Comparison of ENCODE assay signal across 33 cellular contexts in the genomic region with DNA sequence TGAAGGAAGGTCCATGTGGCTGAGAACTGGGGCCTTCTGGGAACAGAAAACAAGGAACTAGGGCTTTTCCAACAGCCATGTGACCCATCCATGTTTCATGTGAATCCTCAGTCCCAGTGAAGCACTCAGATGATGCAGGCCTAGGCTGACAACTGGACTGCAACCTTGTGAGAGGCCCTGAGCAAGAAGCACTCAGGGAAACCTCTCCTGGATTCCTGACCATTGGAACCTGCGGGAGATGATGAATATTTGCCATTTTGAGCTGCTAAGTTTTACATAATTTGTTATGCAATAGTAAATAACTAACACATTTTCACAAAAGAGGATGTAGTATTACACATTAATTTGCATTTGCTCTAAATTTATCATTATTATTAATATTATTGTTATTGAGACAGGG. TPM values are rescaled to one million over a fixed set of nuclear protein-coding genes. Genes with fewer than 3 reads are reported as not detected.
"Had no signal": no experiment of that assay in that cellular context is flagged by ENCODE, and none has a peak within 500 bp of the region (broad histone marks: within the 10 kb centered on the region; RNA-seq: fewer than 3 reads in every experiment).

No MANE protein-coding gene starts in this region.

- H3K4me3 ChIP-seq: adrenal gland, MG63, SJCRH30, SK-N-MC had no signal

- H3K36me3 ChIP-seq: adrenal gland, MG63, SJCRH30 had no signal

- H3K9me3 ChIP-seq: adrenal gland, MG63, SJCRH30 had no signal

- DNase-seq: activated CD4-positive, alpha-beta T cell treated with anti-CD3 and anti-CD28 coated beads, Interleukin-2, amount 10 ng/mL, durations not matched to agents 24 days and 14 days; activated CD4-positive, alpha-beta T cell treated with anti-CD3 and anti-CD28 coated beads, Interleukin-2, amount 50 U/mL, for 4 hours; activated CD8-positive, alpha-beta memory T cell treated with anti-CD3 and anti-CD28 coated beads, Interleukin-2, amount 50 U/mL, for 4 hours; activated CD8-positive, alpha-beta T cell treated with anti-CD3 and anti-CD28 coated beads, Interleukin-2, amount 10 ng/mL, durations not matched to agents 7 days and 5 days; activated gamma-delta T cell treated with Interleukin-2 at 50 U/mL for 16 hours; activated naive CD4-positive, alpha-beta T cell treated with anti-CD3 and anti-CD28 coated beads for 36 hours; activated T-cell treated with anti-CD3 and anti-CD28 coated beads for 4 hours; activated T-cell treated with anti-CD3 and anti-CD28 coated beads, Interleukin-2, amount 50 U/mL, for 4 hours; adrenal gland; central memory CD4-positive, alpha-beta T cell; Kasumi-1; KG1; MG63; MV-4-11; NCI-H1092; NCI-H1436 treated with DMSO at 0.1 percent for 48 hours; NCI-H1694 treated with DMSO at 0.1 percent for 48 hours; NCI-H2029; NCI-H2107; NCI-H2171; NCI-H510A; NCI-H526; NCI-H748 treated with DMSO at 0.1 percent for 48 hours; NK-92 treated with Interleukin-12 subunit alpha and Interleukin-12 subunit beta, amount 100 ng/mL, for 24 hours; PC-3; SHP77; SJCRH30; T1000 had no signal

- ATAC-seq: activated CD8-positive, alpha-beta T cell treated with anti-CD3 and anti-CD28 coated beads, Interleukin-2, amount 10 ng/mL, durations not matched to agents 7 days and 5 days; activated naive CD4-positive, alpha-beta T cell treated with anti-CD3 and anti-CD28 coated beads, Interleukin-2, amount 50 U/mL, for 72 hours; activated T-cell treated with anti-CD3 and anti-CD28 coated beads, Interleukin-2, amount 50 U/mL, for 4 hours; PC-3 had no signal

- H3K4me1 ChIP-seq: SJCRH30 had no signal

- FAIRE-seq: astrocyte, RCC 7860 had no signal

- H3K27ac ChIP-seq: adrenal gland, SJCRH30, SK-N-MC had no signal

- H3K27me3 ChIP-seq: adrenal gland, MG63, SJCRH30 had no signal

RNA-seq across cellular contexts. Expression of a gene that starts 38.4 kb away (rescaled TPM):
- total RNA-seq: cerebellum, PC-3, SJCRH30 had no signal
- polyA plus RNA-seq: adrenal gland had no signal
